Comparison of ENCODE assay signal across 29 cellular contexts in the genomic region with DNA sequence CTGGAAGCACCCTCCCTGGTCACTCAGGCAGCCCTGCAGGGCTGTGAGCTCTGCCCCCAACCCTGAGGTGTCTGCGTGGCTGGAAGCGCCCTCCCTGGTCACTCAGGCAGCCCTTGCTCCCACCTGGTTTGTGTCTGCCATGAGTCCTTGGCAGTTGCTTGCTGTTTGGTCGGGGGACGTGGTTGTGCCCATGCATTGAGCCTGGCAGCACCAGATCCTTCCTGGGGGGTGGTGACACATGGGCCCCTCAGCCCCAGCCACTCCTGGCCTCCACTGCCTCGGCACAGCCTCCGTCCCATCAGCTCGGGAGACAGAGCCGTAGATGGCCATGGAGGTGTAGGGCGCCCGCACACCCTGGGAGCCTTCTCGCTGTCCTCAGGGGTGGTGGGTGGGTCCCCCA. TPM values are rescaled to one million over a fixed set of nuclear protein-coding genes. Genes with fewer than 3 reads are reported as not detected.
"Had no signal": no experiment of that assay in that cellular context is flagged by ENCODE, and none has a peak within 500 bp of the region (broad histone marks: within the 10 kb centered on the region; RNA-seq: fewer than 3 reads in every experiment).

No MANE protein-coding gene starts in this region.

- H3K27ac Mint-ChIP-seq: activated CD4-positive, alpha-beta T cell treated with anti-CD3 and anti-CD28 coated beads, Interleukin-2, amount 10 ng/mL, durations not matched to agents 24 days and 14 days; activated CD8-positive, alpha-beta T cell treated with anti-CD3 and anti-CD28 coated beads for 36 hours; activated naive CD8-positive, alpha-beta T cell treated with anti-CD3 and anti-CD28 coated beads for 36 hours; activated T-cell treated with anti-CD3 and anti-CD28 coated beads, Interleukin-2, amount 50 U/mL, for 72 hours; activated T-helper 17 cell treated with anti-CD3 and anti-CD28 coated beads, Interleukin-2, amount 50 U/mL, for 72 hours had no signal

- H3K4me1 ChIP-seq: SJCRH30 had no signal

- H3K9me3 ChIP-seq: SJCRH30 had no signal

- H3K27me3 ChIP-seq: brain microvascular endothelial cell, SJCRH30 had no signal

- DNase-seq: activated CD4-positive, alpha-beta T cell treated with anti-CD3 and anti-CD28 coated beads, Interleukin-2, amount 10 ng/mL, durations not matched to agents 24 days and 14 days; activated CD4-positive, alpha-beta T cell treated with anti-CD3 and anti-CD28 coated beads, Interleukin-2, amount 50 U/mL, for 4 hours; activated CD8-positive, alpha-beta T cell treated with anti-CD3 and anti-CD28 coated beads for 36 hours; activated effector memory CD4-positive, alpha-beta T cell treated with anti-CD3 and anti-CD28 coated beads, Interleukin-2, amount 50 U/mL, for 16 hours; activated naive CD4-positive, alpha-beta T cell; activated naive CD4-positive, alpha-beta T cell treated with anti-CD3 and anti-CD28 coated beads, Interleukin-2, amount 50 U/mL, for 16 hours; activated naive CD8-positive, alpha-beta T cell treated with anti-CD3 and anti-CD28 coated beads for 36 hours; activated T-cell treated with anti-CD3 and anti-CD28 coated beads, Interleukin-2, amount 50 U/mL, for 1 hour; activated T-cell treated with anti-CD3 and anti-CD28 coated beads, Interleukin-2, amount 50 U/mL, for 72 hours; amniotic stem cell; aorta; brain microvascular endothelial cell; MM.1S; MV-4-11; NCI-H1092; NCI-H1436 treated with DMSO at 0.1 percent for 48 hours; NCI-H1694 treated with DMSO at 0.1 percent for 48 hours; NCI-H2029; NCI-H345; NCI-H524 treated with DMSO at 0.1 percent for 48 hours; SHP77; SJCRH30; T1000 had no signal

- H3K27ac ChIP-seq: brain microvascular endothelial cell, SJCRH30, SK-N-MC had no signal

- H3K9me3 Mint-ChIP-seq: activated CD4-positive, alpha-beta T cell treated with anti-CD3 and anti-CD28 coated beads, Interleukin-2, amount 10 ng/mL, durations not matched to agents 24 days and 14 days; activated CD8-positive, alpha-beta T cell treated with anti-CD3 and anti-CD28 coated beads for 36 hours; activated naive CD8-positive, alpha-beta T cell treated with anti-CD3 and anti-CD28 coated beads for 36 hours; activated T-cell treated with anti-CD3 and anti-CD28 coated beads, Interleukin-2, amount 50 U/mL, for 72 hours; activated T-helper 17 cell treated with anti-CD3 and anti-CD28 coated beads, Interleukin-2, amount 50 U/mL, for 72 hours; central memory CD8-positive, alpha-beta T cell had no signal

- ATAC-seq: activated CD8-positive, alpha-beta T cell treated with anti-CD3 and anti-CD28 coated beads for 36 hours; activated T-cell treated with anti-CD3 and anti-CD28 coated beads, Interleukin-2, amount 50 U/mL, for 72 hours; activated T-helper 17 cell treated with anti-CD3 and anti-CD28 coated beads, Interleukin-2, amount 50 U/mL, for 72 hours; Panc1 had no signal

- H3K4me3 Mint-ChIP-seq: activated CD4-positive, alpha-beta T cell treated with anti-CD3 and anti-CD28 coated beads, Interleukin-2, amount 10 ng/mL, durations not matched to agents 24 days and 14 days; activated CD8-positive, alpha-beta T cell treated with anti-CD3 and anti-CD28 coated beads for 36 hours; activated naive CD8-positive, alpha-beta T cell treated with anti-CD3 and anti-CD28 coated beads for 36 hours; activated T-cell treated with anti-CD3 and anti-CD28 coated beads, Interleukin-2, amount 50 U/mL, for 72 hours; activated T-helper 17 cell treated with anti-CD3 and anti-CD28 coated beads, Interleukin-2, amount 50 U/mL, for 72 hours; central memory CD8-positive, alpha-beta T cell had no signal

- H3K4me3 ChIP-seq: SJCRH30, SK-N-MC had no signal

- H3K27me3 Mint-ChIP-seq: activated CD4-positive, alpha-beta T cell treated with anti-CD3 and anti-CD28 coated beads, Interleukin-2, amount 10 ng/mL, durations not matched to agents 24 days and 14 days; activated CD8-positive, alpha-beta T cell treated with anti-CD3 and anti-CD28 coated beads for 36 hours; activated naive CD8-positive, alpha-beta T cell treated with anti-CD3 and anti-CD28 coated beads for 36 hours; activated T-helper 17 cell treated with anti-CD3 and anti-CD28 coated beads, Interleukin-2, amount 50 U/mL, for 72 hours; central memory CD8-positive, alpha-beta T cell had no signal

RNA-seq across cellular contexts. Expression of a gene that starts 40.8 kb away (rescaled TPM):
- total RNA-seq: RPMI7951 had no signal

RNA-seq across cellular contexts. Expression of a gene that starts 47.5 kb away (rescaled TPM):
- total RNA-seq: LHCN-M2 had no signal
